10 cellular contexts compared by ENCODE assay signal in genomic region chr10:88707429-88708110, GRCh38. TPM values are rescaled to one million over a fixed set of nuclear protein-coding genes. Genes with fewer than 3 reads are reported as not detected.
DNase-seq lines count a peak whose midpoint lies in the region; ATAC-seq and TF ChIP-seq lines count a peak whose summit lies in the region.
"Had no signal": no experiment of that assay in that cellular context is flagged by ENCODE, and none has a peak within 500 bp of the region (broad histone marks: within the 10 kb centered on the region; RNA-seq: fewer than 3 reads in every experiment).

No MANE protein-coding gene starts in this region.

- H3K4me3 Mint-ChIP-seq in natural killer cell treated with Interleukin-12 subunit alpha and Interleukin-12 subunit beta and Interleukin-15 and Interleukin-18, amount 100 ng/mL, for 72 hours, result no peak overlapping the region
- H3K4me3 Mint-ChIP-seq: naive B cell had no signal

- no peak for TF ChIP-seq EP300 in transverse colon (IDR thresholded peaks at IDR 0.05; ENCODE audit: low read depth)

- TF ChIP-seq CTCF in brain microvascular endothelial cell (IDR thresholded peaks at IDR 0.05; ENCODE audit: low read depth, low read length, missing control alignments) (no peak), transverse colon (IDR thresholded peaks at IDR 0.05) (no peak)

- H3K9me3 Mint-ChIP-seq in natural killer cell treated with Interleukin-12 subunit alpha and Interleukin-12 subunit beta and Interleukin-15 and Interleukin-18, amount 100 ng/mL, for 72 hours, result no peaks in the 10 kb centered on the region
- H3K9me3 Mint-ChIP-seq: naive B cell had no signal

- H3K4me1 Mint-ChIP-seq in natural killer cell treated with Interleukin-12 subunit alpha and Interleukin-12 subunit beta and Interleukin-15 and Interleukin-18, amount 100 ng/mL, for 72 hours (ENCODE audit: low read depth in 2 of 2), result no peaks in the 10 kb centered on the region
- H3K4me1 Mint-ChIP-seq: naive B cell had no signal

- H3K4me1 ChIP-seq in transverse colon, result peaks cover 0 to 10% (median under 1%) of the 10 kb centered on the region in 4 donors

- TF ChIP-seq POLR2A in transverse colon (IDR thresholded peaks at IDR 0.05), result no peak

- in situ Hi-C loops in brain microvascular endothelial cell (cut with HindIII; ENCODE audit: low pct_ligation_motif_present, low sequenced_read_pairs), result no loop called here
- in situ Hi-C loops in transverse colon (cut with MboI; ENCODE audit: low pct_ligation_motif_present in 1 of 4, low pct_unique_long_range_greater_than_20kb in 1 of 4, low sequenced_read_pairs in 3 of 4), result no loop called here

- H3K4me3 ChIP-seq in brain microvascular endothelial cell (ENCODE audit: low read depth, low read length) (no peak overlapping the region), transverse colon (no peak overlapping the region)
- H3K4me3 ChIP-seq: esophagus squamous epithelium had no signal

- ATAC-seq in GM18873 (IDR thresholded peaks at IDR 0.05; ENCODE audit: low FRiP score, unreplicated experiment), result no peak
- ATAC-seq in natural killer cell treated with Interleukin-12 subunit alpha and Interleukin-12 subunit beta and Interleukin-15 and Interleukin-18, amount 100 ng/mL, for 72 hours, result no peak

- peaks cover 0 to 6% of the 10 kb centered on the region in 2 donors for H3K27me3 Mint-ChIP-seq in natural killer cell treated with Interleukin-12 subunit alpha and Interleukin-12 subunit beta and Interleukin-15 and Interleukin-18, amount 100 ng/mL, for 72 hours
- H3K27me3 Mint-ChIP-seq: naive B cell had no signal

- intact Hi-C loops in transverse colon (cut with DNase I; ENCODE audit: low total_unique reads), result no loop called here

- H3K27ac ChIP-seq in brain microvascular endothelial cell (no peak overlapping the region), transverse colon (no peak overlapping the region)

- DNase-seq in GM03348 (ENCODE audit: low spot score), result peak; percentile 32
- peak; percentile 87 for DNase-seq in HT1080 (ENCODE audit: low read depth)
- peak; percentile 52 for DNase-seq in brain microvascular endothelial cell
- peak; percentile 50 for DNase-seq in non-pigmented ciliary epithelial cell (ENCODE audit: low read depth)
- no peak for DNase-seq in transverse colon
- no peak for DNase-seq in natural killer cell treated with Interleukin-12 subunit alpha and Interleukin-12 subunit beta and Interleukin-15 and Interleukin-18, amount 100 ng/mL, for 72 hours (ENCODE audit: low spot score)
- no peak for DNase-seq in activated CD8-positive, alpha-beta memory T cell treated with anti-CD3 and anti-CD28 coated beads, Interleukin-2, amount 50 U/mL, for 4 hours
- DNase-seq: esophagus squamous epithelium, naive B cell had no signal

- WGBS in transverse colon (ENCODE audit: low coverage in 1 of 2), 2 donors, result 64 to 70% methylated on average over 1 of the region's 1 CpG

- no peaks in the 10 kb centered on the region for H3K36me3 ChIP-seq in brain microvascular endothelial cell (replicated peaks)
- no peaks in the 10 kb centered on the region for H3K36me3 ChIP-seq in transverse colon
- H3K36me3 ChIP-seq: esophagus squamous epithelium had no signal

- H3K36me3 Mint-ChIP-seq in natural killer cell treated with Interleukin-12 subunit alpha and Interleukin-12 subunit beta and Interleukin-15 and Interleukin-18, amount 100 ng/mL, for 72 hours, result no peaks in the 10 kb centered on the region
- H3K36me3 Mint-ChIP-seq: naive B cell had no signal

- no peaks in the 10 kb centered on the region for H3K27me3 ChIP-seq in brain microvascular endothelial cell (replicated peaks)
- H3K27me3 ChIP-seq in transverse colon, result no peaks in the 10 kb centered on the region
- H3K27me3 ChIP-seq: esophagus squamous epithelium had no signal

- no peak overlapping the region for H3K27ac Mint-ChIP-seq in natural killer cell treated with Interleukin-12 subunit alpha and Interleukin-12 subunit beta and Interleukin-15 and Interleukin-18, amount 100 ng/mL, for 72 hours
- H3K27ac Mint-ChIP-seq: naive B cell had no signal

- no peaks in the 10 kb centered on the region for H3K9me3 ChIP-seq in transverse colon
- H3K9me3 ChIP-seq: esophagus squamous epithelium had no signal

RNA-seq across cellular contexts. Expression of gene LIPK, which starts 1.5 kb away (rescaled TPM):
- not detected in 2 replicates for total RNA-seq in HT1080 (2014; rRNA removed; shearing (Covaris generic))
- not detected in 2 replicates for polyA plus RNA-seq in HT1080 (2015; cell fraction: cytosol; rRNA removed)
- polyA plus RNA-seq in HT1080 (2015; cell fraction: nucleus; rRNA removed), result not detected in 2 replicates
- total RNA-seq in transverse colon, result not detected
- not detected for total RNA-seq in natural killer cell treated with Interleukin-12 subunit alpha and Interleukin-12 subunit beta and Interleukin-15 and Interleukin-18, amount 100 ng/mL, for 72 hours

RNA-seq across cellular contexts. Expression of gene LIPF, which starts 43.3 kb away (rescaled TPM):
- not detected in 2 replicates for total RNA-seq in HT1080 (2014; rRNA removed; shearing (Covaris generic))
- polyA plus RNA-seq in HT1080 (2015; cell fraction: cytosol; rRNA removed), result not detected in 2 replicates
- not detected in 2 replicates for polyA plus RNA-seq in HT1080 (2015; cell fraction: nucleus; rRNA removed)
- total RNA-seq in transverse colon, result not detected
- total RNA-seq in natural killer cell treated with Interleukin-12 subunit alpha and Interleukin-12 subunit beta and Interleukin-15 and Interleukin-18, amount 100 ng/mL, for 72 hours, result not detected

RNA-seq across cellular contexts. Expression of gene LIPN, which starts 52.2 kb away (rescaled TPM):
- total RNA-seq in HT1080 (2014; rRNA removed; shearing (Covaris generic)), result not detected in 2 replicates
- polyA plus RNA-seq in HT1080 (2015; cell fraction: cytosol; rRNA removed), result not detected in 2 replicates
- not detected in 2 replicates for polyA plus RNA-seq in HT1080 (2015; cell fraction: nucleus; rRNA removed)
- under 1 TPM in 1 of 4 donors, not detected in 3; 0.48 TPM for total RNA-seq in transverse colon
- not detected for total RNA-seq in natural killer cell treated with Interleukin-12 subunit alpha and Interleukin-12 subunit beta and Interleukin-15 and Interleukin-18, amount 100 ng/mL, for 72 hours

Comparison
In these comparisons a context has a peak if more than half of its experiments do, and no peak if none do; other contexts are left out.
1. DNase-seq: peak in GM03348 (single experiment), HT1080 (single experiment), brain microvascular endothelial cell (single experiment) and non-pigmented ciliary epithelial cell (single experiment); none in transverse colon (single experiment), natural killer cell treated with Interleukin-12 subunit alpha and Interleukin-12 subunit beta and Interleukin-15 and Interleukin-18, amount 100 ng/mL, for 72 hours (single experiment) and activated CD8-positive, alpha-beta memory T cell treated with anti-CD3 and anti-CD28 coated beads, Interleukin-2, amount 50 U/mL, for 4 hours (single experiment).